Comparison of ENCODE assay signal across 2 cellular contexts in genomic region chr3:105254154-105254553, GRCh38.
TF ChIP-seq lines count a peak whose summit lies in the region.

No MANE protein-coding gene starts in this region.

TF ChIP-seq in GM23338, 12 proteins besides CTCF, POLR2A, EP300 and RAD21 (continued from another document):
- TF ChIP-seq REST (IDR thresholded peaks at IDR 0.05; ENCODE audit: unreplicated experiment) (no peak), JUNB (IDR thresholded peaks at IDR 0.05; ENCODE audit: unreplicated experiment) (no peak), POLR2AphosphoS5 (IDR thresholded peaks at IDR 0.05; ENCODE audit: low read depth) (no peak), EZH2phosphoT487 (IDR thresholded peaks at IDR 0.05; ENCODE audit: unreplicated experiment) (no peak), ZNF331 (CRISPR knock-in tag; IDR thresholded peaks at IDR 0.05; ENCODE audit: low read depth) (no peak), CREB1 (CRISPR knock-in tag; IDR thresholded peaks at IDR 0.05; ENCODE audit: low read depth) (no peak), ZNF114 (CRISPR knock-in tag; IDR thresholded peaks at IDR 0.05) (no peak), ZNF462 (CRISPR knock-in tag; IDR thresholded peaks at IDR 0.05) (no peak)
TF ChIP-seq in GM23338: peak in this region for 0.

TF ChIP-seq in H1, 55 proteins besides CTCF, POLR2A, EP300 and RAD21 (continued from another document):
- TF ChIP-seq TAF7 (optimal IDR thresholded peaks at IDR 0.05; ENCODE audit: borderline replicate concordance, low read depth, low read length) (no peak), E2F6 (IDR thresholded peaks at IDR 0.05) (no peak), SIRT6 (IDR thresholded peaks at IDR 0.05; ENCODE audit: low read length) (no peak), RBBP5 (IDR thresholded peaks at IDR 0.05; ENCODE audit: borderline replicate concordance, low read depth, low read length) (no peak), SRF (IDR thresholded peaks at IDR 0.05; ENCODE audit: low read depth, low read length) (no peak), CHD2 (IDR thresholded peaks at IDR 0.05; ENCODE audit: low read length) (no peak), NANOG (IDR thresholded peaks at IDR 0.05; ENCODE audit: insufficient read depth, low read depth, low read length, poor library complexity, severe bottlenecking) (no peak), JUN (IDR thresholded peaks at IDR 0.05; ENCODE audit: low read depth, low read length) (no peak), CTBP2 (IDR thresholded peaks at IDR 0.05; ENCODE audit: borderline replicate concordance, insufficient read depth, insufficient read length, low read length) (no peak), SP1 (IDR thresholded peaks at IDR 0.05; ENCODE audit: low read depth, low read length) (no peak), CHD7 (IDR thresholded peaks at IDR 0.05; ENCODE audit: insufficient replicate concordance, low read length) (no peak), RNF2 (IDR thresholded peaks at IDR 0.05; ENCODE audit: borderline replicate concordance, low read depth, low read length, missing control alignments, poor library complexity, severe bottlenecking) (no peak)
